In the genomic region with DNA sequence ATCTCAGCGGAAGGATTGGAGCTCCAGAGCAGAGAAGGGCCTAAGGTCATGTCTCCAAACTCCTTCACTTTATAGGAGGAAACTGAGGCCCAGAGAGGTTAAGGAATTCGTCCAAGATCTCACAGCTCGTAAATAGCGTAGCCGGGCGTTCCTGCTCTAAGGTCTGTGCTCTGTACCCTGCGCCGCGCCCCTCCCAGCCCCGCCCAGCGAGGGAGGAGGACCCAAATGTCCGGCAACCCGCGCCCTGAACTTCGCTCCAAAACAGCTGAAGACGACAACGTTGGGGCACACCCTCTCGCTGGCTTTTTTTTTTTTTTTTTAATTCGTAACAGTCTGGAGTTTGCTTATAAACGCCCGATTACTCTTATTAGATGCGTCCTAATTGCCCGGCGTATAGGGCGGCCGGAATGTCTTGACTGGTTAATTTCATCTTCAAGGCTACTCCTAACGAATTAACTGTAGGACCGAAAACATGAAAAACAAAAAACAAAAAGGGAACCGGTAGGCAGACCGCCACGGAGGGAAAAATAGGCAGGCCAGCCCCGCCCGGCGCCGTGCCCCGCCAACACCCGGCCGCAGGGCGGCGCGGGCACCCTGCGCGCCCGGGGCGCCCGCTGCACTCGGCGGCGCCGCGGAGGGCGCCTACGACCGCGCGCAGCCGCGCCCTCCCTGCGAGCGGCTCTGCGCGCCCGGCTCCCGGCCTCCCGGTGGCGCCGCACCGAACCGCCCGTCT, we compare ENCODE assay signal across 8 cellular contexts. TPM values are rescaled to one million over a fixed set of nuclear protein-coding genes. Genes with fewer than 3 reads are reported as not detected.
A peak's percentile ranks its signal among the peaks of the same experiment; 100 is the strongest.
DNase-seq lines count a peak whose midpoint lies in the region; ATAC-seq and TF ChIP-seq lines count a peak whose summit lies in the region.

No MANE protein-coding gene starts in this region.

- peak overlapping the region; percentile 65 for H2BK15ac ChIP-seq in mesenchymal stem cell (ENCODE audit: low read depth, poor library complexity, severe bottlenecking)

- H3K27me3 Mint-ChIP-seq in activated CD8-positive, alpha-beta T cell treated with anti-CD3 and anti-CD28 coated beads for 36 hours, result no peaks in the 10 kb centered on the region
- H3K27me3 Mint-ChIP-seq in effector memory CD8-positive, alpha-beta T cell, result no peaks in the 10 kb centered on the region

- peak overlapping the region; percentile 21 for H2AFZ ChIP-seq in mesenchymal stem cell (ENCODE audit: low read depth, low read length)

- H3K27me3 ChIP-seq in mesenchymal stem cell (ENCODE audit: control insufficient read depth in 1 of 2, insufficient read depth in 1 of 2, low read length in 2 of 2), result no peaks in the 10 kb centered on the region

- CTCF ChIA-PET in activated CD8-positive, alpha-beta T cell treated with anti-CD3 and anti-CD28 coated beads for 36 hours (lab: Charles Lee), result interaction anchor here (1.0 to 1.7 kb wide), 5 partner anchors 18 to 709 kb away, joined by 3 to 5 read pairs (median 4); no protein-coding TSS in a partner anchor

- peaks cover 2% of the 10 kb centered on the region for H3K36me3 Mint-ChIP-seq in activated CD8-positive, alpha-beta T cell treated with anti-CD3 and anti-CD28 coated beads for 36 hours (ENCODE audit: low read depth)
- peaks cover 21% of the 10 kb centered on the region for H3K36me3 Mint-ChIP-seq in effector memory CD8-positive, alpha-beta T cell (ENCODE audit: insufficient read depth)
- no peaks in the 10 kb centered on the region for H3K36me3 Mint-ChIP-seq in stimulated activated effector memory CD8-positive, alpha-beta T cell treated with anti-CD3 and anti-CD28 coated beads, Interleukin-12 subunit alpha, Interleukin-12 subunit beta, amount 100 ng/mL, for 72 hours

- peak overlapping the region in 1 of 2 experiments; percentile 28 for H3K23ac ChIP-seq in mesenchymal stem cell (ENCODE audit: low read length in 2 of 2)

- H3K27ac Mint-ChIP-seq in activated CD8-positive, alpha-beta T cell treated with anti-CD3 and anti-CD28 coated beads for 36 hours, result peak overlapping the region; percentile 96
- peak overlapping the region in 1 of 2 donors; percentile 95 for H3K27ac Mint-ChIP-seq in effector memory CD8-positive, alpha-beta T cell
- no peak overlapping the region for H3K27ac Mint-ChIP-seq in stimulated activated effector memory CD8-positive, alpha-beta T cell treated with anti-CD3 and anti-CD28 coated beads, Interleukin-12 subunit alpha, Interleukin-12 subunit beta, amount 100 ng/mL, for 72 hours

- peaks cover 28% of the 10 kb centered on the region for H3K4me1 Mint-ChIP-seq in activated CD8-positive, alpha-beta T cell treated with anti-CD3 and anti-CD28 coated beads for 36 hours (ENCODE audit: low read depth)
- H3K4me1 Mint-ChIP-seq in effector memory CD8-positive, alpha-beta T cell (ENCODE audit: low read depth in 2 of 2), result peaks cover 12 to 18% of the 10 kb centered on the region in 2 donors
- peaks cover 34% of the 10 kb centered on the region for H3K4me1 Mint-ChIP-seq in stimulated activated effector memory CD8-positive, alpha-beta T cell treated with anti-CD3 and anti-CD28 coated beads, Interleukin-12 subunit alpha, Interleukin-12 subunit beta, amount 100 ng/mL, for 72 hours

- H3K18ac ChIP-seq in mesenchymal stem cell (ENCODE audit: low read depth in 1 of 2, low read length in 2 of 2), result peak overlapping the region; percentile 83 to 97

- no peak for TF ChIP-seq CTCF in activated CD8-positive, alpha-beta T cell treated with anti-CD3 and anti-CD28 coated beads for 36 hours (IDR thresholded peaks at IDR 0.05)

- H2AK5ac ChIP-seq in mesenchymal stem cell (ENCODE audit: low read length, severe bottlenecking), result peak overlapping the region; percentile 66

- peaks cover 16% of the 10 kb centered on the region for H3K4me1 ChIP-seq in mesenchymal stem cell (ENCODE audit: control insufficient read depth, insufficient read depth, low read depth, low read length)

- intact Hi-C loops in activated CD8-positive, alpha-beta T cell treated with anti-CD3 and anti-CD28 coated beads for 36 hours (cut with micrococcal nuclease), result loop anchor here (5.0 to 10.0 kb wide), 2 partner anchors 56 to 677 kb away; no protein-coding TSS in a partner anchor

- peaks cover 4 to 7% of the 10 kb centered on the region in 2 experiments for H3K36me3 ChIP-seq in mesenchymal stem cell (ENCODE audit: control insufficient read depth in 1 of 2, insufficient read depth in 2 of 2, low read depth in 1 of 2, low read length in 2 of 2)

- peak overlapping the region; percentile 87 for H3K27ac ChIP-seq in mesenchymal stem cell (ENCODE audit: low read length, poor library complexity, severe bottlenecking)

- peak overlapping the region; percentile 89 for H3K4me3 Mint-ChIP-seq in activated CD8-positive, alpha-beta T cell treated with anti-CD3 and anti-CD28 coated beads for 36 hours
- H3K4me3 Mint-ChIP-seq in effector memory CD8-positive, alpha-beta T cell, result peak overlapping the region; percentile 83 to 85
- H3K4me3 Mint-ChIP-seq in stimulated activated effector memory CD8-positive, alpha-beta T cell treated with anti-CD3 and anti-CD28 coated beads, Interleukin-12 subunit alpha, Interleukin-12 subunit beta, amount 100 ng/mL, for 72 hours, result no peak overlapping the region

- peak overlapping the region; percentile 64 to 93 for H3K4me3 ChIP-seq in mesenchymal stem cell (ENCODE audit: insufficient read depth in 1 of 2, low read depth in 1 of 2, low read length in 2 of 2)

- H3K4ac ChIP-seq in mesenchymal stem cell (ENCODE audit: low read depth in 1 of 2, low read length in 2 of 2), result peak overlapping the region; percentile 79 to 90

- H3K4me2 ChIP-seq in mesenchymal stem cell (ENCODE audit: low read length, poor library complexity, severe bottlenecking), result peak overlapping the region; percentile 91

- ATAC-seq in GM19023 (IDR thresholded peaks at IDR 0.05; ENCODE audit: unreplicated experiment) (peak; percentile 32), HG03159 (IDR thresholded peaks at IDR 0.05; ENCODE audit: unreplicated experiment) (peak; percentile 34)
- ATAC-seq in activated CD8-positive, alpha-beta T cell treated with anti-CD3 and anti-CD28 coated beads for 36 hours, result peak; percentile 26
- peak; percentile 37 for ATAC-seq in effector memory CD8-positive, alpha-beta T cell (replicated peaks)
- ATAC-seq in stimulated activated effector memory CD8-positive, alpha-beta T cell treated with anti-CD3 and anti-CD28 coated beads, Interleukin-12 subunit alpha, Interleukin-12 subunit beta, amount 100 ng/mL, for 72 hours, result peak; percentile 61

- H3K9ac ChIP-seq in mesenchymal stem cell (ENCODE audit: low read length), result peak overlapping the region; percentile 99

- H3K14ac ChIP-seq in mesenchymal stem cell (ENCODE audit: low read length in 2 of 2), result peak overlapping the region in 1 of 2 experiments; percentile 58

- POLR2A ChIA-PET in activated CD8-positive, alpha-beta T cell treated with anti-CD3 and anti-CD28 coated beads for 36 hours (lab: Charles Lee), result interaction anchor here (0.9 to 2.9 kb wide), 11 partner anchors 10 to 58 kb away, joined by 3 to 19 read pairs (median 8); no protein-coding TSS in a partner anchor

- H3K9me3 Mint-ChIP-seq in activated CD8-positive, alpha-beta T cell treated with anti-CD3 and anti-CD28 coated beads for 36 hours, result no peaks in the 10 kb centered on the region
- no peaks in the 10 kb centered on the region for H3K9me3 Mint-ChIP-seq in effector memory CD8-positive, alpha-beta T cell
- no peaks in the 10 kb centered on the region for H3K9me3 Mint-ChIP-seq in stimulated activated effector memory CD8-positive, alpha-beta T cell treated with anti-CD3 and anti-CD28 coated beads, Interleukin-12 subunit alpha, Interleukin-12 subunit beta, amount 100 ng/mL, for 72 hours

- peaks cover 2% of the 10 kb centered on the region for H3K79me1 ChIP-seq in mesenchymal stem cell (replicated peaks; ENCODE audit: low read length, poor library complexity, severe bottlenecking)

- no peaks in the 10 kb centered on the region for H3K9me3 ChIP-seq in mesenchymal stem cell (ENCODE audit: control insufficient read depth, low read length)

- H2BK12ac ChIP-seq in mesenchymal stem cell (ENCODE audit: low read length in 2 of 2), result peak overlapping the region; percentile 45 to 81

- peak overlapping the region; percentile 48 for H4K91ac ChIP-seq in mesenchymal stem cell (ENCODE audit: low read length)

- peak overlapping the region; percentile 88 for H4K8ac ChIP-seq in mesenchymal stem cell (ENCODE audit: low read length)

- peak overlapping the region; percentile 89 for H2BK120ac ChIP-seq in mesenchymal stem cell (ENCODE audit: low read depth, low read length)

- under 1% methylated on average over 70 of the region's 70 CpGs for WGBS in mesenchymal stem cell

- DNase-seq in Ammon's horn (ENCODE audit: low spot score), result peak; percentile 58
- peak; percentile 66 for DNase-seq in NCI-H510A (lab: John Stamatoyannopoulos, UW)
- peak; percentile 84 for DNase-seq in activated CD8-positive, alpha-beta T cell treated with anti-CD3 and anti-CD28 coated beads for 36 hours
- DNase-seq in effector memory CD8-positive, alpha-beta T cell, result peak in 2 of 3 experiments; percentile 49 to 54
- peak; percentile 88 for DNase-seq in mesenchymal stem cell
- DNase-seq in stimulated activated effector memory CD8-positive, alpha-beta T cell treated with anti-CD3 and anti-CD28 coated beads, Interleukin-12 subunit alpha, Interleukin-12 subunit beta, amount 100 ng/mL, for 72 hours (ENCODE audit: low spot score in 2 of 2), result peak; percentile 38 to 85

- peak overlapping the region; percentile 87 for H2BK5ac ChIP-seq in mesenchymal stem cell (ENCODE audit: low read depth, low read length, poor library complexity, severe bottlenecking)

RNA-seq across cellular contexts. Expression of gene FOSL2, which starts 0.9 kb away (rescaled TPM):
- 100 to 1,000 TPM; 114 to 119 TPM for total RNA-seq in activated CD8-positive, alpha-beta T cell treated with anti-CD3 and anti-CD28 coated beads for 36 hours
- 15.6 TPM for polyA plus RNA-seq in mesenchymal stem cell (2013, experiment 1 of 2)
- polyA plus RNA-seq in mesenchymal stem cell (2013, experiment 2 of 2), result 14.8 TPM

Comparison
In these comparisons a context has a peak if more than half of its experiments do, and no peak if none do; other contexts are left out.
1. Peak in every context shown above with its lines: DNase-seq, ATAC-seq, H3K4me3 ChIP-seq and H3K27ac ChIP-seq.